In the genomic region with DNA sequence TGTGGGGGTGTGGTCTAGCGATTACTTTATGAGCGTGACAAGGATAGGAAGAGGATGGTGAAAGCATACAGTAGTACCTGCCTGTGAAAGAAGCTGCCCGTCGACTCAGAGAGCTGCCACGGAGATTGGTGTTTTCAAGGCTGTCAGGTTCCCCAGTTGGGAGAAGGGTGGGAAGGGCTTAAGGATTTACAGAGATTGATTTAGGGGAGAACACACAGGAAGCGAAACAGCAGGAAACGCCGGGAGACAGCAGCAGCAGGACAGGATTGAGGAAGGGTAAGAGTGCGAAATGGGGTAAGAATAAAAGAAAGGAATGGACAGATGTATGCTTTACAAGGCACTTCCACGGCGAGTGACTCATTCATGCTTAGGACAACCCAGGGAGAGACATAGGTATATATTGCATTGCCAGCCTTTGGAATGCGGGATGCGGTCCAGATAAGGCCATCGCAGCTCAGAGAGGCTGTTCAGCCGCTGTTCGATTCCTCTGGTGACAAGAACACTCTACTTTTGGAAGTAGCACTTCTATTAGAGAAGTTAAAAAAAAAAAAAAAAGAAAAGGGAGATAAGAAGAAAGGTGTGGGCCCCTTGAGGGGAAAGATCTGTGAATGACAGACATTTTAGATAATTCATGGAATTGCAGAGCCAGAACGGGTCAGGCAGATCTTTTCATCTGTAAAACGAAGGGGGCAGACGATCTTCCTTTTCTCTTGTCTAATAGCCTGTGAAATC, we compare ENCODE assay signal across 8 cellular contexts. TPM values are rescaled to one million over a fixed set of nuclear protein-coding genes. Genes with fewer than 3 reads are reported as not detected.
DNase-seq lines count a peak whose midpoint lies in the region; ATAC-seq lines count a peak whose summit lies in the region.

No MANE protein-coding gene starts in this region.

- no peaks in the 10 kb centered on the region for H3K27me3 ChIP-seq in naive thymus-derived CD4-positive, alpha-beta T cell (ENCODE audit: control insufficient read depth in 2 of 2, insufficient read depth in 2 of 2, low read length in 2 of 2)

- peak overlapping the region; percentile 93 for H3K27ac ChIP-seq in naive thymus-derived CD4-positive, alpha-beta T cell (ENCODE audit: low read depth, low read length)

- POLR2A ChIA-PET in naive thymus-derived CD4-positive, alpha-beta T cell (lab: Charles Lee) = interaction anchor here (0.7 to 1.9 kb wide), 3 partner anchors 11 to 302 kb away, joined by 5 to 7 read pairs (median 7); a partner anchor contains a TSS

- CTCF ChIA-PET in naive thymus-derived CD4-positive, alpha-beta T cell (lab: Charles Lee) = interaction anchor here (0.6 kb wide), 1 partner anchor 99 kb away, joined by 3 read pairs; no protein-coding TSS in a partner anchor

- H3K36me3 Mint-ChIP-seq in effector memory CD8-positive, alpha-beta T cell (ENCODE audit: insufficient read depth) = peaks cover 17% of the 10 kb centered on the region
- H3K36me3 Mint-ChIP-seq in naive thymus-derived CD4-positive, alpha-beta T cell = peaks cover 0 to 5% (median 0%) of the 10 kb centered on the region in 5 donors

- peak overlapping the region; percentile 89 to 92 for H3K4me3 Mint-ChIP-seq in effector memory CD8-positive, alpha-beta T cell
- peak overlapping the region; percentile 80 to 95 (median 88) for H3K4me3 Mint-ChIP-seq in naive thymus-derived CD4-positive, alpha-beta T cell

- peak; percentile 7 for DNase-seq in stimulated activated CD4-positive, alpha-beta T cell treated with anti-CD3 and anti-CD28 coated beads, Interleukin-4, amount 100 ng/mL, for 24 hours
- DNase-seq in stimulated activated CD4-positive, alpha-beta T cell treated with anti-CD3 and anti-CD28 coated beads, Interleukin-12 subunit alpha, Interleukin-12 subunit beta, amount 100 ng/mL, for 4 hours = no peak
- peak; percentile 2 for DNase-seq in SK-N-DZ (ENCODE audit: low spot score)
- DNase-seq in effector memory CD8-positive, alpha-beta T cell = peak in 1 of 3 experiments; percentile 8
- peak in 3 of 9 donors; percentile 9 to 10 (median 9) for DNase-seq in naive thymus-derived CD4-positive, alpha-beta T cell

- peaks cover 26 to 45% of the 10 kb centered on the region in 2 donors for H3K4me1 ChIP-seq in naive thymus-derived CD4-positive, alpha-beta T cell (ENCODE audit: control insufficient read depth in 2 of 2, insufficient read depth in 2 of 2, low read length in 2 of 2)

- H3K36me3 ChIP-seq in naive thymus-derived CD4-positive, alpha-beta T cell (ENCODE audit: control insufficient read depth in 2 of 3, insufficient read depth in 3 of 3, low read length in 3 of 3) = no peaks in the 10 kb centered on the region

- H3K4me1 Mint-ChIP-seq in effector memory CD8-positive, alpha-beta T cell (ENCODE audit: low read depth in 2 of 2) = peaks cover 44 to 49% of the 10 kb centered on the region in 2 donors
- peaks cover 44 to 53% (median 51%) of the 10 kb centered on the region in 7 donors for H3K4me1 Mint-ChIP-seq in naive thymus-derived CD4-positive, alpha-beta T cell

- no peaks in the 10 kb centered on the region for H3K9me3 Mint-ChIP-seq in effector memory CD8-positive, alpha-beta T cell
- H3K9me3 Mint-ChIP-seq in naive thymus-derived CD4-positive, alpha-beta T cell = peaks cover 0 to 2% (median 0%) of the 10 kb centered on the region in 11 donors

- H3K27ac Mint-ChIP-seq in effector memory CD8-positive, alpha-beta T cell = peak overlapping the region; percentile 97 to 98
- peak overlapping the region; percentile 87 to 98 (median 93) for H3K27ac Mint-ChIP-seq in naive thymus-derived CD4-positive, alpha-beta T cell

- ATAC-seq in effector memory CD8-positive, alpha-beta T cell (replicated peaks) = no peak
- no peak for ATAC-seq in naive thymus-derived CD4-positive, alpha-beta T cell
- no peak for ATAC-seq in HG03342 (IDR thresholded peaks at IDR 0.05; ENCODE audit: unreplicated experiment)
- no peak for ATAC-seq in GM21825 (IDR thresholded peaks at IDR 0.05; ENCODE audit: unreplicated experiment)
- ATAC-seq in HG03571 (IDR thresholded peaks at IDR 0.05; ENCODE audit: unreplicated experiment) = no peak

- no peaks in the 10 kb centered on the region for H3K27me3 Mint-ChIP-seq in effector memory CD8-positive, alpha-beta T cell
- peaks cover 0 to 11% (median 0%) of the 10 kb centered on the region in 5 donors for H3K27me3 Mint-ChIP-seq in naive thymus-derived CD4-positive, alpha-beta T cell

- intact Hi-C loops in naive thymus-derived CD4-positive, alpha-beta T cell (cut with micrococcal nuclease) = loop anchor here (1.0 to 5.0 kb wide), 13 partner anchors 78 to 1387 kb away; a partner anchor contains a TSS

- H3K4me3 ChIP-seq in naive thymus-derived CD4-positive, alpha-beta T cell (ENCODE audit: low read length) = peak overlapping the region; percentile 63

- H3K9me3 ChIP-seq in naive thymus-derived CD4-positive, alpha-beta T cell (ENCODE audit: control insufficient read depth in 2 of 3, low read length in 3 of 3) = no peaks in the 10 kb centered on the region

RNA-seq across cellular contexts. Expression of a gene that starts 0.9 kb away (rescaled TPM):
- 3.2 and 3.5 TPM in 2 replicates for polyA plus RNA-seq in SK-N-DZ (2014; cell fraction: cytosol; rRNA removed)
- polyA plus RNA-seq in SK-N-DZ (2014; cell fraction: nucleus; rRNA removed) = 2.8 and 6.8 TPM in 2 replicates
- 10 to 100 TPM; 20.9 to 72.8 (median 46.6) TPM for total RNA-seq in naive thymus-derived CD4-positive, alpha-beta T cell
- 10 to 100 TPM; 13.2 to 20.7 TPM for polyA plus RNA-seq in naive thymus-derived CD4-positive, alpha-beta T cell
